ENCODE assay signal across 1 cellular context in the genomic region with DNA sequence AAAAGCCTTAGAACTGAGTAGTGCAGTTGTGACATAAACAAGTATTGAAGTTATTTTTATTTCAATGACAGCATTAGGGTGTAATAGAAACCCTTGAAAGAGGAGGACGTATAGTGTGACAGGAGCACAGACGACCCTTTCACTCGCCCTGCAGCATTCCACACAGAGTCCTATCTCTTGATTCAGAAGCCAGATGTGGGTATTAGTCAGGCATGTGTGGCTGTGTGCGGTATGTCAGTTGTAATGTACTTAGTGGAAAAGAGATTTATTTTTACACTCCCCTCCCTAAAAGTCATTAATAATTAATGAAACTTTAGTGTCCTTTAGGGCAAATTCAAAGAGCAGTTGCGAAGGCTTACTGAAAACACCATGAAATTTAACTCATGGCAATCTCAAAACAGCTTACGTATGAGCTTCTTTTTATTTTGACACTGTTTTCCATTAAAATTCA.
TF ChIP-seq lines count a peak whose summit lies in the region.

No MANE protein-coding gene starts in this region.

TF ChIP-seq in SK-N-SH, 30 proteins besides CTCF, POLR2A, EP300 and RAD21 (continued from another document):
- peak; percentile 53; the same call in 1 of the 2 replicates for TF ChIP-seq MEF2A (IDR thresholded peaks at IDR 0.05; ENCODE audit: borderline replicate concordance, low read depth)
- TF ChIP-seq, protein P1, sequence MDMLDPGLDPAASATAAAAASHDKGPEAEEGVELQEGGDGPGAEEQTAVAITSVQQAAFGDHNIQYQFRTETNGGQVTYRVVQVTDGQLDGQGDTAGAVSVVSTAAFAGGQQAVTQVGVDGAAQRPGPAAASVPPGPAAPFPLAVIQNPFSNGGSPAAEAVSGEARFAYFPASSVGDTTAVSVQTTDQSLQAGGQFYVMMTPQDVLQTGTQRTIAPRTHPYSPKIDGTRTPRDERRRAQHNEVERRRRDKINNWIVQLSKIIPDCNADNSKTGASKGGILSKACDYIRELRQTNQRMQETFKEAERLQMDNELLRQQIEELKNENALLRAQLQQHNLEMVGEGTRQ (IDR thresholded peaks at IDR 0.05; ENCODE audit: borderline replicate concordance, low read depth, low read length), result no peak
- TF ChIP-seq, protein P2, sequence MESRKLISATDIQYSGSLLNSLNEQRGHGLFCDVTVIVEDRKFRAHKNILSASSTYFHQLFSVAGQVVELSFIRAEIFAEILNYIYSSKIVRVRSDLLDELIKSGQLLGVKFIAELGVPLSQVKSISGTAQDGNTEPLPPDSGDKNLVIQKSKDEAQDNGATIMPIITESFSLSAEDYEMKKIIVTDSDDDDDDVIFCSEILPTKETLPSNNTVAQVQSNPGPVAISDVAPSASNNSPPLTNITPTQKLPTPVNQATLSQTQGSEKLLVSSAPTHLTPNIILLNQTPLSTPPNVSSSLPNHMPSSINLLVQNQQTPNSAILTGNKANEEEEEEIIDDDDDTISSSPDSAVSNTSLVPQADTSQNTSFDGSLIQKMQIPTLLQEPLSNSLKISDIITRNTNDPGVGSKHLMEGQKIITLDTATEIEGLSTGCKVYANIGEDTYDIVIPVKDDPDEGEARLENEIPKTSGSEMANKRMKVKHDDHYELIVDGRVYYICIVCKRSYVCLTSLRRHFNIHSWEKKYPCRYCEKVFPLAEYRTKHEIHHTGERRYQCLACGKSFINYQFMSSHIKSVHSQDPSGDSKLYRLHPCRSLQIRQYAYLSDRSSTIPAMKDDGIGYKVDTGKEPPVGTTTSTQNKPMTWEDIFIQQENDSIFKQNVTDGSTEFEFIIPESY (IDR thresholded peaks at IDR 0.05; ENCODE audit: borderline replicate concordance, low read depth), result no peak
- TF ChIP-seq, protein P3, sequence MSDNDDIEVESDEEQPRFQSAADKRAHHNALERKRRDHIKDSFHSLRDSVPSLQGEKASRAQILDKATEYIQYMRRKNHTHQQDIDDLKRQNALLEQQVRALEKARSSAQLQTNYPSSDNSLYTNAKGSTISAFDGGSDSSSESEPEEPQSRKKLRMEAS (IDR thresholded peaks at IDR 0.05; ENCODE audit: low read depth), result no peak
